15 cellular contexts compared by ENCODE assay signal in the genomic region with DNA sequence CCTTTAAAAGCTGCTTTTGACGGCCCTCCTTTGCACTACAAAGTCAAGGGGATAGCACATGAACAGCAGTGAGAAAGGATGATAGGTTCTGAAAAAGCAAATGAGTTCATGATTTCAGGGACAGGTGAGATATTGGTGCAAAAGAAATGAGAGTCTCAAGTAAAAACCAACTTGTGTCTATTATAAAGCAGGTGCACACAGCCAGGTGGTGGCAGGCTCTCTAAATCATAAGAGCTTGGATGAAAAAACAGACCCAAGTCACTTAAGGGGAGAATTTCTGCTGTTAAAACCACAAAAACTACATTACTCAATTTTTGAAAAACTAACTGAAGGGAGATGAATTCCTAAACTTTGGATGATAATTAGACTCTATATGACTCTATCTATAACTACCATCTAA.
"Had no signal": no experiment of that assay in that cellular context is flagged by ENCODE, and none has a peak within 500 bp of the region (broad histone marks: within the 10 kb centered on the region; RNA-seq: fewer than 3 reads in every experiment).

No MANE protein-coding gene starts in this region.

- H3K9me3 ChIP-seq: esophagus muscularis mucosa, gastrocnemius medialis, mucosa of descending colon, ovary, right atrium auricular region had no signal

- H3K27ac ChIP-seq: epithelial cell of prostate, esophagus muscularis mucosa, gastrocnemius medialis, ovary, right atrium auricular region had no signal

- H3K4me1 ChIP-seq: gastrocnemius medialis, right atrium auricular region had no signal

- H3K4me3 ChIP-seq: esophagus muscularis mucosa, gastrocnemius medialis, mucosa of descending colon, ovary, right atrium auricular region had no signal

- H3K27me3 ChIP-seq: esophagus muscularis mucosa, gastrocnemius medialis, ovary, right atrium auricular region had no signal

- ATAC-seq: effector memory CD8-positive, alpha-beta T cell; gastrocnemius medialis; left lobe of liver; mucosa of descending colon; naive thymus-derived CD8-positive, alpha-beta T cell had no signal

- H3K36me3 ChIP-seq: esophagus muscularis mucosa, gastrocnemius medialis, ovary, right atrium auricular region had no signal

- H3K4me3 Mint-ChIP-seq: dendritic cell treated with granulocyte-macrophage colony-stimulating factor and Interleukin-4, amounts not matched to agents 40 ng/mL and 50 ng/mL, for 4 days; effector memory CD8-positive, alpha-beta T cell; naive thymus-derived CD8-positive, alpha-beta T cell; type B pancreatic cell had no signal

- H3K9me3 Mint-ChIP-seq: dendritic cell treated with granulocyte-macrophage colony-stimulating factor and Interleukin-4, amounts not matched to agents 40 ng/mL and 50 ng/mL, for 4 days; effector memory CD8-positive, alpha-beta T cell; naive thymus-derived CD8-positive, alpha-beta T cell; type B pancreatic cell had no signal

- DNase-seq: effector memory CD8-positive, alpha-beta T cell; gastrocnemius medialis; mammary epithelial cell; mucosa of descending colon; naive thymus-derived CD8-positive, alpha-beta T cell; ovary; small intestine; stimulated activated CD4-positive, alpha-beta T cell treated with anti-CD3 and anti-CD28 coated beads, Interleukin-12 subunit alpha, Interleukin-12 subunit beta, amount 100 ng/mL, for 4 hours; stimulated activated naive CD4-positive, alpha-beta T cell had no signal

- H3K4me1 Mint-ChIP-seq: naive thymus-derived CD8-positive, alpha-beta T cell had no signal

- H3K27ac Mint-ChIP-seq: dendritic cell treated with granulocyte-macrophage colony-stimulating factor and Interleukin-4, amounts not matched to agents 40 ng/mL and 50 ng/mL, for 4 days; effector memory CD8-positive, alpha-beta T cell; type B pancreatic cell had no signal

- H3K27me3 Mint-ChIP-seq: type B pancreatic cell had no signal
